8 cellular contexts compared by ENCODE assay signal in genomic region chr10:112565434-112566053, GRCh38.
DNase-seq lines count a peak whose midpoint lies in the region; ATAC-seq lines count a peak whose summit lies in the region.

No MANE protein-coding gene starts in this region.

- ATAC-seq in HG02759 (IDR thresholded peaks at IDR 0.05; ENCODE audit: unreplicated experiment) (peak; percentile 49), HG03039 (IDR thresholded peaks at IDR 0.05; ENCODE audit: unreplicated experiment) (no peak)

- DNase-seq in DMS 273 (lab: John Stamatoyannopoulos, UW; ENCODE audit: unreplicated experiment) (peak; percentile 79), NCI-H510A (lab: John Stamatoyannopoulos, UW) (peak; percentile 55), astrocyte of the hippocampus (ENCODE audit: low read depth, low spot score) (peak; percentile 85), iPS DF 4.7 (ENCODE audit: extremely low read depth, low spot score) (peak; percentile 44), stromal cell of bone marrow (ENCODE audit: low read depth) (peak; percentile 53), T-helper 9 cell (no peak)
